In genomic region chr1:200892546-200892945, GRCh38 we compare ENCODE assay signal across 13 cellular contexts. TPM values are rescaled to one million over a fixed set of nuclear protein-coding genes. Genes with fewer than 3 reads are reported as not detected.
DNase-seq lines count a peak whose midpoint lies in the region; ATAC-seq, FAIRE-seq and TF ChIP-seq lines count a peak whose summit lies in the region.
"Had no signal": no experiment of that assay in that cellular context is flagged by ENCODE, and none has a peak within 500 bp of the region (broad histone marks: within the 10 kb centered on the region; RNA-seq: fewer than 3 reads in every experiment).

No MANE protein-coding gene starts in this region.

- CTCF ChIA-PET in H1 (lab: Charles Lee; ENCODE audit: partially characterized antibody), result interaction anchor here (1.3 to 8.6 kb wide), 7 partner anchors 9 to 150 kb away, joined by 3 to 47 read pairs (median 5); no protein-coding TSS in a partner anchor

- peaks cover 1% of the 10 kb centered on the region; the same call in 1 of the 2 replicates for H3K36me3 ChIP-seq in HUES48 (ENCODE audit: control insufficient read depth, insufficient read depth, low read length)
- H3K36me3 ChIP-seq in H1 (ENCODE audit: control insufficient read depth in 2 of 4, insufficient read depth in 4 of 4, low read length in 3 of 4), result no peaks in the 10 kb centered on the region; a peak in 1 of 8 replicates
- H3K36me3 ChIP-seq: thyroid gland had no signal

- TF ChIP-seq CTCF in 22Rv1 (IDR thresholded peaks at IDR 0.05), result no peak
- TF ChIP-seq CTCF in H1 (IDR thresholded peaks at IDR 0.05; ENCODE audit: control extremely low read depth in 1 of 3, insufficient read depth in 1 of 3, low read depth in 1 of 3, low read length in 3 of 3), result no peak
- TF ChIP-seq CTCF in natural killer cell (IDR thresholded peaks at IDR 0.05), result no peak

- POLR2A ChIA-PET in H1 (lab: Charles Lee; ENCODE audit: partially characterized antibody), result interaction anchor here (0.6 to 11.2 kb wide), 23 partner anchors 14 to 571 kb away, joined by 3 to 208 read pairs (median 5); partner anchors contain the start of genes GPR25, KIF14, KIF21B and TMEM9

- peaks cover 20% of the 10 kb centered on the region for H3K79me1 ChIP-seq in H1 (ENCODE audit: low read depth, low read length)

- peak overlapping the region; percentile 98 for H3K18ac ChIP-seq in H1 (ENCODE audit: extremely low read depth, low read length)

- H2BK20ac ChIP-seq in H1 (ENCODE audit: low read length), result peak overlapping the region; percentile 55; the same call in 1 of the 2 replicates

- H3K14ac ChIP-seq in H1 (ENCODE audit: insufficient read length), result no peak overlapping the region

- no peak for TF ChIP-seq EP300 in H1 (IDR thresholded peaks at IDR 0.05; ENCODE audit: borderline replicate concordance in 1 of 2, low read depth in 2 of 2, low read length in 2 of 2)

- H3K4ac ChIP-seq in H1 (replicated peaks; ENCODE audit: insufficient read length, low read depth, low read length), result peak overlapping the region; percentile 19

- H2BK12ac ChIP-seq in H1 (ENCODE audit: low read depth, low read length), result peak overlapping the region; percentile 20

- peak overlapping the region; percentile 91 for H3K56ac ChIP-seq in H1 (replicated peaks; ENCODE audit: insufficient read length, low read depth, low read length)

- H4K20me1 ChIP-seq in H1 (replicated peaks in 1 of 2; ENCODE audit: control insufficient read depth in 1 of 2, insufficient read depth in 2 of 2, low read length in 2 of 2), result peaks cover 6 to 15% of the 10 kb centered on the region in 2 experiments

- H2AK5ac ChIP-seq in H1 (ENCODE audit: low read depth, low read length), result no peak overlapping the region

- H3K9me3 ChIP-seq in HUES48 (ENCODE audit: control insufficient read depth, insufficient read depth, low read length) (no peaks in the 10 kb centered on the region), H1 (ENCODE audit: insufficient read depth in 2 of 2, low read depth in 1 of 2, low read length in 1 of 2) (no peaks in the 10 kb centered on the region)
- H3K9me3 ChIP-seq: thyroid gland had no signal

- 14% methylated on average over 4 of the region's 4 CpGs; no CpG with 5 or more reads in 1 of the 2 experiments for WGBS in H1 (ENCODE audit: extremely low coverage in 1 of 2, insufficient coverage in 1 of 2, insufficient read length in 1 of 2, insufficient replicate concordance in 2 of 2, low coverage in 1 of 2, low lambda C conversion rate in 2 of 2, missing lambda C conversion rate in 1 of 2), 2 experiments

- no peak for FAIRE-seq in H1 (lab: Jason Lieb, UNC)
- FAIRE-seq: colon had no signal

- 0 out of 2 replicates have a peak overlapping the region, but pooled peaks have one; percentile 83 for H2BK15ac ChIP-seq in H1 (ENCODE audit: low read length)

- peak overlapping the region; percentile 68 for H3K4me3 Mint-ChIP-seq in natural killer cell
- no peak overlapping the region for H3K4me3 Mint-ChIP-seq in activated T-helper 17 cell treated with anti-CD3 and anti-CD28 coated beads, Interleukin-2, amount 50 U/mL, for 72 hours
- H3K4me3 Mint-ChIP-seq: activated naive CD8-positive, alpha-beta T cell treated with anti-CD3 and anti-CD28 coated beads, Interleukin-2, amount 10 ng/mL, durations not matched to agents 7 days and 5 days had no signal

- no peak for TF ChIP-seq RAD21 in H1 (IDR thresholded peaks at IDR 0.05 in 1 of 2, conservative IDR thresholded peaks at IDR 0.05 in 1 of 2; ENCODE audit: low read depth in 2 of 2, low read length in 2 of 2)

- peak overlapping the region; percentile 39 for H4K91ac ChIP-seq in H1 (replicated peaks; ENCODE audit: insufficient read length, low read length)

- H3K27me3 ChIP-seq in HUES48 (ENCODE audit: control insufficient read depth, insufficient read depth, low read length), result 0 out of 2 replicates have a peak, but pooled peaks cover 5% of the 10 kb centered on the region
- H3K27me3 ChIP-seq in H1 (replicated peaks in 1 of 4; ENCODE audit: control insufficient read depth in 3 of 4, extremely low read depth in 1 of 4, insufficient read depth in 3 of 4, low read length in 3 of 4), result no peaks in the 10 kb centered on the region
- H3K27me3 ChIP-seq: thyroid gland had no signal

- H3K4me3 ChIP-seq in HUES48 (ENCODE audit: low read depth, low read length) (peak overlapping the region; percentile 93), H1 (ENCODE audit: extremely low read depth in 1 of 4, insufficient read depth in 2 of 4, low read depth in 3 of 4, low read length in 4 of 4) (peak overlapping the region; percentile 67 to 90 (median 75))
- H3K4me3 ChIP-seq: thyroid gland had no signal

- peaks cover 8 to 10% of the 10 kb centered on the region in 2 donors for H3K27me3 Mint-ChIP-seq in natural killer cell (ENCODE audit: low read depth in 2 of 2)
- H3K27me3 Mint-ChIP-seq in activated T-helper 17 cell treated with anti-CD3 and anti-CD28 coated beads, Interleukin-2, amount 50 U/mL, for 72 hours, result peaks cover 11% of the 10 kb centered on the region

- H3K4me1 ChIP-seq in HUES48 (ENCODE audit: control insufficient read depth, insufficient read depth, low read length) (peaks cover 59% of the 10 kb centered on the region), H1 (replicated peaks in 1 of 4; ENCODE audit: control insufficient read depth in 3 of 4, insufficient read depth in 4 of 4, low read length in 3 of 4) (peaks cover 15 to 54% (median 39%) of the 10 kb centered on the region in 4 experiments)

- intact Hi-C loops in natural killer cell (cut with micrococcal nuclease), result no loop called here

- DNase-seq in H1 (ENCODE audit: low read depth in 1 of 2, low spot score in 2 of 2) (no peak), natural killer cell (no peak), dermis blood vessel endothelial cell (no peak), amniotic stem cell (lab: John Stamatoyannopoulos, UW) (no peak)
- DNase-seq: activated naive CD8-positive, alpha-beta T cell treated with anti-CD3 and anti-CD28 coated beads, Interleukin-2, amount 10 ng/mL, durations not matched to agents 7 days and 5 days; NCI-H1694; thyroid gland had no signal

- H3K4me2 ChIP-seq in H1 (ENCODE audit: insufficient read depth in 1 of 2, low read depth in 2 of 2, low read length in 2 of 2), result peak overlapping the region; percentile 79 to 95

- peak overlapping the region; percentile 48 for H2BK120ac ChIP-seq in H1 (replicated peaks; ENCODE audit: low read depth, low read length)

- H3K9ac ChIP-seq in HUES48 (ENCODE audit: low read depth, low read length) (peak overlapping the region; percentile 99), H1 (replicated peaks in 1 of 4; ENCODE audit: extremely low read depth in 1 of 4, low read depth in 3 of 4, low read length in 3 of 4) (peak overlapping the region in 3 of 4 experiments; percentile 92 to 98 (median 96); a peak in 5 of 7 replicates)

- H2AFZ ChIP-seq in H1 (ENCODE audit: low read length), result no peak overlapping the region

- peak overlapping the region; percentile 97 for H2BK5ac ChIP-seq in H1 (ENCODE audit: low read depth, low read length)

- H3K27ac ChIP-seq in 22Rv1, result peak overlapping the region; percentile 77; the same call in 1 of the 2 replicates
- peak overlapping the region; percentile 99 for H3K27ac ChIP-seq in HUES48 (ENCODE audit: low read depth, low read length)
- peak overlapping the region; percentile 99 for H3K27ac ChIP-seq in H1 (ENCODE audit: low read depth, low read length)
- H3K27ac ChIP-seq: thyroid gland had no signal

- H3K23ac ChIP-seq in H1 (ENCODE audit: insufficient read length), result no peak overlapping the region

- no peak; a peak in 1 of 3 replicates for TF ChIP-seq POLR2A in H1 (IDR thresholded peaks at IDR 0.05; ENCODE audit: control extremely low read depth in 1 of 2, low read depth in 2 of 2, low read length in 2 of 2)

- no peak overlapping the region for H3K27ac Mint-ChIP-seq in natural killer cell
- H3K27ac Mint-ChIP-seq in activated T-helper 17 cell treated with anti-CD3 and anti-CD28 coated beads, Interleukin-2, amount 50 U/mL, for 72 hours, result no peak overlapping the region
- H3K27ac Mint-ChIP-seq: activated naive CD8-positive, alpha-beta T cell treated with anti-CD3 and anti-CD28 coated beads, Interleukin-2, amount 10 ng/mL, durations not matched to agents 7 days and 5 days had no signal

- no peaks in the 10 kb centered on the region for H3K36me3 Mint-ChIP-seq in natural killer cell
- no peaks in the 10 kb centered on the region for H3K36me3 Mint-ChIP-seq in activated T-helper 17 cell treated with anti-CD3 and anti-CD28 coated beads, Interleukin-2, amount 50 U/mL, for 72 hours (ENCODE audit: low read depth)

- H3K9me3 Mint-ChIP-seq in natural killer cell, result no peaks in the 10 kb centered on the region
- H3K9me3 Mint-ChIP-seq in activated T-helper 17 cell treated with anti-CD3 and anti-CD28 coated beads, Interleukin-2, amount 50 U/mL, for 72 hours, result no peaks in the 10 kb centered on the region
- H3K9me3 Mint-ChIP-seq: activated naive CD8-positive, alpha-beta T cell treated with anti-CD3 and anti-CD28 coated beads, Interleukin-2, amount 10 ng/mL, durations not matched to agents 7 days and 5 days had no signal

- H4K5ac ChIP-seq in H1 (ENCODE audit: insufficient read length, low read depth, low read length), result peak overlapping the region; percentile 79

- no peak overlapping the region; the same call in 1 of the 2 replicates for H4K8ac ChIP-seq in H1 (ENCODE audit: extremely low read depth, insufficient read depth, low read length)

- peaks cover 33 to 44% of the 10 kb centered on the region in 2 donors for H3K4me1 Mint-ChIP-seq in natural killer cell
- peaks cover 25% of the 10 kb centered on the region for H3K4me1 Mint-ChIP-seq in activated T-helper 17 cell treated with anti-CD3 and anti-CD28 coated beads, Interleukin-2, amount 50 U/mL, for 72 hours

- no peak for ATAC-seq in natural killer cell
- ATAC-seq in GM18498 (IDR thresholded peaks at IDR 0.05; ENCODE audit: unreplicated experiment), result no peak
- ATAC-seq in activated T-helper 17 cell treated with anti-CD3 and anti-CD28 coated beads, Interleukin-2, amount 50 U/mL, for 72 hours (replicated peaks), result no peak

- peaks cover 3 to 55% of the 10 kb centered on the region in 2 experiments for H3K79me2 ChIP-seq in H1 (ENCODE audit: control insufficient read depth in 1 of 2, insufficient read depth in 2 of 2, low read length in 2 of 2)

- peaks cover 8% of the 10 kb centered on the region for H3K23me2 ChIP-seq in H1 (ENCODE audit: low read depth, low read length)

RNA-seq across cellular contexts. Expression of gene INAVA, which starts 2.2 kb away (rescaled TPM):
- 43.4 and 46.8 TPM in 2 replicates for total RNA-seq in H1 (2021; fragmentation: NEBNext Ultra II Directional; extraction: Animal tissue kit (Norgen Biotek cat#: 25700))
- 49.3 and 77.0 TPM in 2 replicates for polyA plus RNA-seq in H1 (2011; rRNA removed)
- 36.0 TPM for polyA plus RNA-seq in H1 (2011; cell fraction: cytosol; rRNA removed)
- 88.4 TPM for polyA plus RNA-seq in H1 (2011; cell fraction: nucleus; rRNA removed)
- 33.1 to 43.8 TPM (median 39.6 TPM) in 4 replicates for polyA plus RNA-seq in H1 (2012, experiment 1 of 2)
- polyA plus RNA-seq in H1 (2012, experiment 2 of 2), result 37.6 TPM
- polyA plus RNA-seq in H1 (2013, experiment 1 of 2), result 31.6 TPM
- 29.9 TPM for polyA plus RNA-seq in H1 (2013, experiment 2 of 2)
- polyA minus RNA-seq in H1 (2011; rRNA and poly(A)+ RNA removed), result 22.7 and 25.3 TPM in 2 replicates
- polyA minus RNA-seq in H1 (2011; cell fraction: cytosol; rRNA and poly(A)+ RNA removed), result 26.8 TPM
- 26.7 TPM for polyA minus RNA-seq in H1 (2011; cell fraction: nucleus; rRNA and poly(A)+ RNA removed)
- total RNA-seq in natural killer cell (under 1 TPM in 2 of 3 donors, not detected in 1; 0.13 to 0.18 TPM), dermis blood vessel endothelial cell (under 0.01 and 0.17 TPM in 2 replicates)
- under 1 TPM; 0.13 to 0.19 TPM for total RNA-seq in activated T-helper 17 cell treated with anti-CD3 and anti-CD28 coated beads, Interleukin-2, amount 50 U/mL, for 72 hours
- total RNA-seq: SK-MEL-5 had no signal

RNA-seq across cellular contexts. Expression of gene GPR25, which starts 19.8 kb away (rescaled TPM):
- total RNA-seq in H1 (2021; fragmentation: NEBNext Ultra II Directional; extraction: Animal tissue kit (Norgen Biotek cat#: 25700)), result not detected in 2 replicates
- polyA plus RNA-seq in H1 (2011; rRNA removed), result not detected in 2 replicates
- polyA plus RNA-seq in H1 (2011; cell fraction: cytosol; rRNA removed), result not detected
- not detected for polyA plus RNA-seq in H1 (2011; cell fraction: nucleus; rRNA removed)
- polyA plus RNA-seq in H1 (2012, experiment 1 of 2), result not detected in 4 replicates
- not detected for polyA plus RNA-seq in H1 (2012, experiment 2 of 2)
- polyA plus RNA-seq in H1 (2013, experiment 1 of 2), result not detected
- 0.04 TPM for polyA plus RNA-seq in H1 (2013, experiment 2 of 2)
- polyA minus RNA-seq in H1 (2011; rRNA and poly(A)+ RNA removed), result not detected in 2 replicates
- not detected for polyA minus RNA-seq in H1 (2011; cell fraction: cytosol; rRNA and poly(A)+ RNA removed)
- polyA minus RNA-seq in H1 (2011; cell fraction: nucleus; rRNA and poly(A)+ RNA removed), result not detected
- total RNA-seq in natural killer cell (1 to 10 TPM; 2.1 to 9.4 (median 2.7) TPM), dermis blood vessel endothelial cell (not detected in 2 replicates)
- 1 to 10 TPM in 1 of 2 donors, not detected in 1; 1.8 TPM for total RNA-seq in activated T-helper 17 cell treated with anti-CD3 and anti-CD28 coated beads, Interleukin-2, amount 50 U/mL, for 72 hours
- total RNA-seq: SK-MEL-5 had no signal

Comparison
In these comparisons a context has a peak if more than half of its experiments do, and no peak if none do; other contexts are left out.
1. RNA of gene INAVA, which starts 2.2 kb away (total RNA-seq): 43.4 to 46.8 TPM in H1; 0.13 to 0.19 TPM in activated T-helper 17 cell treated with anti-CD3 and anti-CD28 coated beads, Interleukin-2, amount 50 U/mL, for 72 hours, 0.13 to 0.18 TPM in natural killer cell and under 0.01 to 0.17 TPM in dermis blood vessel endothelial cell; every median in the first group is over 10 times any median in the second.
2. Peak in every context shown above with its lines, with median percentiles within 50 percentile points of each other: H3K27ac ChIP-seq.